In genomic region chr1:156448134-156448967, GRCh38 we compare ENCODE assay signal across 18 cellular contexts.
"Had no signal": no experiment of that assay in that cellular context is flagged by ENCODE, and none has a peak within 500 bp of the region (broad histone marks: within the 10 kb centered on the region; RNA-seq: fewer than 3 reads in every experiment).

No MANE protein-coding gene starts in this region.

- H3K27ac Mint-ChIP-seq: activated CD4-positive, alpha-beta memory T cell treated with anti-CD3 and anti-CD28 coated beads, Interleukin-2, amount 10 ng/mL, durations not matched to agents 7 days and 5 days; activated CD8-positive, alpha-beta memory T cell treated with anti-CD3 and anti-CD28 coated beads, Interleukin-2, amount 10 ng/mL, durations not matched to agents 7 days and 5 days; activated naive CD4-positive, alpha-beta T cell treated with anti-CD3 and anti-CD28 coated beads for 36 hours; natural killer cell; stimulated activated memory B cell treated with anti-CD40 and anti-IgM and Interleukin-4, amounts not matched to agents 10 μg/mL and 1 μg/mL and 100 μg/mL, for 72 hours had no signal

- H3K4me2 ChIP-seq: smooth muscle cell had no signal

- H3K9me3 ChIP-seq: pancreas, right lobe of liver, tibial artery, vagina had no signal

- H3K4me3 Mint-ChIP-seq: activated CD4-positive, alpha-beta memory T cell treated with anti-CD3 and anti-CD28 coated beads, Interleukin-2, amount 10 ng/mL, durations not matched to agents 7 days and 5 days; activated CD8-positive, alpha-beta memory T cell treated with anti-CD3 and anti-CD28 coated beads, Interleukin-2, amount 10 ng/mL, durations not matched to agents 7 days and 5 days; activated naive CD4-positive, alpha-beta T cell treated with anti-CD3 and anti-CD28 coated beads for 36 hours; central memory CD8-positive, alpha-beta T cell; natural killer cell; stimulated activated memory B cell treated with anti-CD40 and anti-IgM and Interleukin-4, amounts not matched to agents 10 μg/mL and 1 μg/mL and 100 μg/mL, for 72 hours had no signal

- H3K4me1 ChIP-seq: pancreas, vagina had no signal

- H3K36me3 ChIP-seq: brain microvascular endothelial cell, pancreas, right lobe of liver, tibial artery, vagina had no signal

- H3K4me1 Mint-ChIP-seq: natural killer cell had no signal

- H3K36me3 Mint-ChIP-seq: activated CD8-positive, alpha-beta memory T cell treated with anti-CD3 and anti-CD28 coated beads, Interleukin-2, amount 10 ng/mL, durations not matched to agents 7 days and 5 days; natural killer cell; stimulated activated memory B cell treated with anti-CD40 and anti-IgM and Interleukin-4, amounts not matched to agents 10 μg/mL and 1 μg/mL and 100 μg/mL, for 72 hours had no signal

- ATAC-seq: activated CD8-positive, alpha-beta memory T cell treated with anti-CD3 and anti-CD28 coated beads, Interleukin-2, amount 10 ng/mL, durations not matched to agents 7 days and 5 days; natural killer cell; pancreas; right lobe of liver; stimulated activated memory B cell treated with anti-CD40 and anti-IgM and Interleukin-4, amounts not matched to agents 10 μg/mL and 1 μg/mL and 100 μg/mL, for 72 hours had no signal

- H3K9me3 Mint-ChIP-seq: activated CD4-positive, alpha-beta memory T cell treated with anti-CD3 and anti-CD28 coated beads, Interleukin-2, amount 10 ng/mL, durations not matched to agents 7 days and 5 days; activated naive CD4-positive, alpha-beta T cell treated with anti-CD3 and anti-CD28 coated beads for 36 hours; central memory CD8-positive, alpha-beta T cell; natural killer cell; stimulated activated memory B cell treated with anti-CD40 and anti-IgM and Interleukin-4, amounts not matched to agents 10 μg/mL and 1 μg/mL and 100 μg/mL, for 72 hours had no signal

- H3K4me3 ChIP-seq: coronary artery, pancreas, right lobe of liver, smooth muscle cell, tibial artery, vagina had no signal

- H3K27ac ChIP-seq: brain microvascular endothelial cell, coronary artery, pancreas, right lobe of liver, tibial artery, vagina had no signal

- DNase-seq: activated CD4-positive, alpha-beta memory T cell treated with anti-CD3 and anti-CD28 coated beads, Interleukin-2, amount 10 ng/mL, durations not matched to agents 7 days and 5 days; activated CD4-positive, alpha-beta T cell treated with anti-CD3 and anti-CD28 coated beads for 4 hours; activated CD8-positive, alpha-beta memory T cell treated with anti-CD3 and anti-CD28 coated beads, Interleukin-2, amount 10 ng/mL, durations not matched to agents 7 days and 5 days; activated naive CD4-positive, alpha-beta T cell treated with anti-CD3 and anti-CD28 coated beads for 36 hours; aorta; brain microvascular endothelial cell; erythroblast; foreskin melanocyte; natural killer cell; pancreas; right lobe of liver; stimulated activated CD4-positive, alpha-beta T cell treated with anti-CD3 and anti-CD28 coated beads, Interleukin-4, amount 100 ng/mL, for 1 hour had no signal

- H3K27me3 ChIP-seq: vagina had no signal
